In the genomic region with DNA sequence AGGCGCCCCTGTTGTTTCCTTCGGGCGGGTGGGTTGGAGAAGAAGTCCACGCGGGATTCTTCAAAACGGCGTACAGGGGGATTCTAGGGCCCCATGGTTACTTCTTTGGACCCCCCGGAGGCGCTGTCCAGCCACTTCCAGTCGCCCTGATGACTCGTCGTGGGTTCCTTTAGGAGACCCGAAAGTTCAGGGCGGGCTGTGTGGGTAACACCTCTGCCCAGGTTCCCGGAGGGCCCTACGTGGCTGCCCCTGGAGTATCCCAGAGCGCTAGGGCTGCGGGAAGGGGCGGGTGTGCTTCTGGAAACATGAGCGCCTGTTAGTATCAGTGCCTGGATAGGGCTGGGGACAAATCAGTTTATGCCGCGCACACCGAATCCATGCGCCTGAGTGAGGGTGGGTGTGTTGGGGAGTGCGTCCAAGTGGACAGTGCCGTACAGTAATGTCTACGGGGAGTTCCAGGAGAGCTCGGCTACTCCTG, we compare ENCODE assay signal across 1 cellular context.
TF ChIP-seq lines count a peak whose summit lies in the region.

No MANE protein-coding gene starts in this region.

TF ChIP-seq in HEK293, 187 proteins besides CTCF, POLR2A, EP300 and RAD21 (continued from another document):
- TF ChIP-seq, protein P1, sequence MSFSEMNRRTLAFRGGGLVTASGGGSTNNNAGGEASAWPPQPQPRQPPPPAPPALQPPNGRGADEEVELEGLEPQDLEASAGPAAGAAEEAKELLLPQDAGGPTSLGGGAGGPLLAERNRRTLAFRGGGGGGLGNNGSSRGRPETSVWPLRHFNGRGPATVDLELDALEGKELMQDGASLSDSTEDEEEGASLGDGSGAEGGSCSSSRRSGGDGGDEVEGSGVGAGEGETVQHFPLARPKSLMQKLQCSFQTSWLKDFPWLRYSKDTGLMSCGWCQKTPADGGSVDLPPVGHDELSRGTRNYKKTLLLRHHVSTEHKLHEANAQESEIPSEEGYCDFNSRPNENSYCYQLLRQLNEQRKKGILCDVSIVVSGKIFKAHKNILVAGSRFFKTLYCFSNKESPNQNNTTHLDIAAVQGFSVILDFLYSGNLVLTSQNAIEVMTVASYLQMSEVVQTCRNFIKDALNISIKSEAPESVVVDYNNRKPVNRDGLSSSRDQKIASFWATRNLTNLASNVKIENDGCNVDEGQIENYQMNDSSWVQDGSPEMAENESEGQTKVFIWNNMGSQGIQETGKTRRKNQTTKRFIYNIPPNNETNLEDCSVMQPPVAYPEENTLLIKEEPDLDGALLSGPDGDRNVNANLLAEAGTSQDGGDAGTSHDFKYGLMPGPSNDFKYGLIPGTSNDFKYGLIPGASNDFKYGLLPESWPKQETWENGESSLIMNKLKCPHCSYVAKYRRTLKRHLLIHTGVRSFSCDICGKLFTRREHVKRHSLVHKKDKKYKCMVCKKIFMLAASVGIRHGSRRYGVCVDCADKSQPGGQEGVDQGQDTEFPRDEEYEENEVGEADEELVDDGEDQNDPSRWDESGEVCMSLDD (tag by site-specific recombination; IDR thresholded peaks at IDR 0.05), result no peak
- TF ChIP-seq ZNF133 (tag by site-specific recombination; IDR thresholded peaks at IDR 0.05) (no peak), SETDB1 (IDR thresholded peaks at IDR 0.05; ENCODE audit: insufficient read length, low read length) (no peak), BCL11B (tag by site-specific recombination; IDR thresholded peaks at IDR 0.05; ENCODE audit: low read depth) (no peak), ZNF140 (tag by site-specific recombination; IDR thresholded peaks at IDR 0.05) (no peak), ZNF214 (tag by site-specific recombination; IDR thresholded peaks at IDR 0.05; ENCODE audit: borderline replicate concordance) (no peak), GLIS1 (tag by site-specific recombination; IDR thresholded peaks at IDR 0.05) (no peak), ZNF416 (tag by site-specific recombination; IDR thresholded peaks at IDR 0.05) (no peak), ZNF114 (tag by site-specific recombination; IDR thresholded peaks at IDR 0.05) (no peak), ZNF549 (tag by site-specific recombination; IDR thresholded peaks at IDR 0.05) (no peak), PRDM1 (tag by site-specific recombination; IDR thresholded peaks at IDR 0.05) (no peak), ZNF2 (tag by site-specific recombination; IDR thresholded peaks at IDR 0.05) (no peak), OVOL3 (tag by site-specific recombination; IDR thresholded peaks at IDR 0.05) (no peak), ZNF548 (tag by site-specific recombination; IDR thresholded peaks at IDR 0.05) (no peak), ZNF510 (tag by site-specific recombination; IDR thresholded peaks at IDR 0.05; ENCODE audit: insufficient replicate concordance) (no peak), ZNF354C (tag by site-specific recombination; IDR thresholded peaks at IDR 0.05; ENCODE audit: borderline replicate concordance, low read depth) (no peak), ZBTB21 (tag by site-specific recombination; IDR thresholded peaks at IDR 0.05) (no peak), ZNF48 (tag by site-specific recombination; IDR thresholded peaks at IDR 0.05) (no peak), ZFP37 (tag by site-specific recombination; IDR thresholded peaks at IDR 0.05) (no peak), ZNF629 (tag by site-specific recombination; IDR thresholded peaks at IDR 0.05) (no peak), OSR2 (tag by site-specific recombination; IDR thresholded peaks at IDR 0.05) (no peak), ZNF768 (tag by site-specific recombination; IDR thresholded peaks at IDR 0.05) (no peak), ZIC2 (tag by site-specific recombination; IDR thresholded peaks at IDR 0.05) (no peak), ZNF560 (tag by site-specific recombination; IDR thresholded peaks at IDR 0.05; ENCODE audit: borderline replicate concordance) (no peak)
- TF ChIP-seq, protein P2, sequence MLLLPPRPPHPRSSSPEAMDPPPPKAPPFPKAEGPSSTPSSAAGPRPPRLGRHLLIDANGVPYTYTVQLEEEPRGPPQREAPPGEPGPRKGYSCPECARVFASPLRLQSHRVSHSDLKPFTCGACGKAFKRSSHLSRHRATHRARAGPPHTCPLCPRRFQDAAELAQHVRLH (tag by site-specific recombination; IDR thresholded peaks at IDR 0.05), result no peak
- TF ChIP-seq, protein P3, sequence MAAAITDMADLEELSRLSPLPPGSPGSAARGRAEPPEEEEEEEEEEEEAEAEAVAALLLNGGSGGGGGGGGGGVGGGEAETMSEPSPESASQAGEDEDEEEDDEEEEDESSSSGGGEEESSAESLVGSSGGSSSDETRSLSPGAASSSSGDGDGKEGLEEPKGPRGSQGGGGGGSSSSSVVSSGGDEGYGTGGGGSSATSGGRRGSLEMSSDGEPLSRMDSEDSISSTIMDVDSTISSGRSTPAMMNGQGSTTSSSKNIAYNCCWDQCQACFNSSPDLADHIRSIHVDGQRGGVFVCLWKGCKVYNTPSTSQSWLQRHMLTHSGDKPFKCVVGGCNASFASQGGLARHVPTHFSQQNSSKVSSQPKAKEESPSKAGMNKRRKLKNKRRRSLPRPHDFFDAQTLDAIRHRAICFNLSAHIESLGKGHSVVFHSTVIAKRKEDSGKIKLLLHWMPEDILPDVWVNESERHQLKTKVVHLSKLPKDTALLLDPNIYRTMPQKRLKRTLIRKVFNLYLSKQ (tag by site-specific recombination; IDR thresholded peaks at IDR 0.05; ENCODE audit: borderline replicate concordance), result no peak
- TF ChIP-seq, protein P4, sequence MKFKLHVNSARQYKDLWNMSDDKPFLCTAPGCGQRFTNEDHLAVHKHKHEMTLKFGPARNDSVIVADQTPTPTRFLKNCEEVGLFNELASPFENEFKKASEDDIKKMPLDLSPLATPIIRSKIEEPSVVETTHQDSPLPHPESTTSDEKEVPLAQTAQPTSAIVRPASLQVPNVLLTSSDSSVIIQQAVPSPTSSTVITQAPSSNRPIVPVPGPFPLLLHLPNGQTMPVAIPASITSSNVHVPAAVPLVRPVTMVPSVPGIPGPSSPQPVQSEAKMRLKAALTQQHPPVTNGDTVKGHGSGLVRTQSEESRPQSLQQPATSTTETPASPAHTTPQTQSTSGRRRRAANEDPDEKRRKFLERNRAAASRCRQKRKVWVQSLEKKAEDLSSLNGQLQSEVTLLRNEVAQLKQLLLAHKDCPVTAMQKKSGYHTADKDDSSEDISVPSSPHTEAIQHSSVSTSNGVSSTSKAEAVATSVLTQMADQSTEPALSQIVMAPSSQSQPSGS (tag by site-specific recombination; IDR thresholded peaks at IDR 0.05; ENCODE audit: low read depth), result no peak
- TF ChIP-seq, protein P5, sequence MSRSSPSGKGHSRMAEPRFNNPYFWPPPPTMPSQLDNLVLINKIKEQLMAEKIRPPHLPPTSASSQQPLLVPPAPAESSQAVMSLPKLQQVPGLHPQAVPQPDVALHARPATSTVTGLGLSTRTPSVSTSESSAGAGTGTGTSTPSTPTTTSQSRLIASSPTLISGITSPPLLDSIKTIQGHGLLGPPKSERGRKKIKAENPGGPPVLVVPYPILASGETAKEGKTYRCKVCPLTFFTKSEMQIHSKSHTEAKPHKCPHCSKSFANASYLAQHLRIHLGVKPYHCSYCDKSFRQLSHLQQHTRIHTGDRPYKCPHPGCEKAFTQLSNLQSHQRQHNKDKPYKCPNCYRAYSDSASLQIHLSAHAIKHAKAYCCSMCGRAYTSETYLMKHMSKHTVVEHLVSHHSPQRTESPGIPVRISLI (tag by site-specific recombination; IDR thresholded peaks at IDR 0.05), result no peak
- TF ChIP-seq, protein P6, sequence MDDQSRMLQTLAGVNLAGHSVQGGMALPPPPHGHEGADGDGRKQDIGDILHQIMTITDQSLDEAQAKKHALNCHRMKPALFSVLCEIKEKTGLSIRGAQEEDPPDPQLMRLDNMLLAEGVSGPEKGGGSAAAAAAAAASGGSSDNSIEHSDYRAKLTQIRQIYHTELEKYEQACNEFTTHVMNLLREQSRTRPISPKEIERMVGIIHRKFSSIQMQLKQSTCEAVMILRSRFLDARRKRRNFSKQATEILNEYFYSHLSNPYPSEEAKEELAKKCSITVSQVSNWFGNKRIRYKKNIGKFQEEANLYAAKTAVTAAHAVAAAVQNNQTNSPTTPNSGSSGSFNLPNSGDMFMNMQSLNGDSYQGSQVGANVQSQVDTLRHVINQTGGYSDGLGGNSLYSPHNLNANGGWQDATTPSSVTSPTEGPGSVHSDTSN (CRISPR knock-in tag; IDR thresholded peaks at IDR 0.05), result no peak
- TF ChIP-seq, protein P7, sequence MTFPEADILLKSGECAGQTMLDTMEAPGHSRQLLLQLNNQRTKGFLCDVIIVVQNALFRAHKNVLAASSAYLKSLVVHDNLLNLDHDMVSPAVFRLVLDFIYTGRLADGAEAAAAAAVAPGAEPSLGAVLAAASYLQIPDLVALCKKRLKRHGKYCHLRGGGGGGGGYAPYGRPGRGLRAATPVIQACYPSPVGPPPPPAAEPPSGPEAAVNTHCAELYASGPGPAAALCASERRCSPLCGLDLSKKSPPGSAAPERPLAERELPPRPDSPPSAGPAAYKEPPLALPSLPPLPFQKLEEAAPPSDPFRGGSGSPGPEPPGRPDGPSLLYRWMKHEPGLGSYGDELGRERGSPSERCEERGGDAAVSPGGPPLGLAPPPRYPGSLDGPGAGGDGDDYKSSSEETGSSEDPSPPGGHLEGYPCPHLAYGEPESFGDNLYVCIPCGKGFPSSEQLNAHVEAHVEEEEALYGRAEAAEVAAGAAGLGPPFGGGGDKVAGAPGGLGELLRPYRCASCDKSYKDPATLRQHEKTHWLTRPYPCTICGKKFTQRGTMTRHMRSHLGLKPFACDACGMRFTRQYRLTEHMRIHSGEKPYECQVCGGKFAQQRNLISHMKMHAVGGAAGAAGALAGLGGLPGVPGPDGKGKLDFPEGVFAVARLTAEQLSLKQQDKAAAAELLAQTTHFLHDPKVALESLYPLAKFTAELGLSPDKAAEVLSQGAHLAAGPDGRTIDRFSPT (tag by site-specific recombination; IDR thresholded peaks at IDR 0.05), result no peak; the same call in 1 of the 2 replicates
- TF ChIP-seq, protein P8, sequence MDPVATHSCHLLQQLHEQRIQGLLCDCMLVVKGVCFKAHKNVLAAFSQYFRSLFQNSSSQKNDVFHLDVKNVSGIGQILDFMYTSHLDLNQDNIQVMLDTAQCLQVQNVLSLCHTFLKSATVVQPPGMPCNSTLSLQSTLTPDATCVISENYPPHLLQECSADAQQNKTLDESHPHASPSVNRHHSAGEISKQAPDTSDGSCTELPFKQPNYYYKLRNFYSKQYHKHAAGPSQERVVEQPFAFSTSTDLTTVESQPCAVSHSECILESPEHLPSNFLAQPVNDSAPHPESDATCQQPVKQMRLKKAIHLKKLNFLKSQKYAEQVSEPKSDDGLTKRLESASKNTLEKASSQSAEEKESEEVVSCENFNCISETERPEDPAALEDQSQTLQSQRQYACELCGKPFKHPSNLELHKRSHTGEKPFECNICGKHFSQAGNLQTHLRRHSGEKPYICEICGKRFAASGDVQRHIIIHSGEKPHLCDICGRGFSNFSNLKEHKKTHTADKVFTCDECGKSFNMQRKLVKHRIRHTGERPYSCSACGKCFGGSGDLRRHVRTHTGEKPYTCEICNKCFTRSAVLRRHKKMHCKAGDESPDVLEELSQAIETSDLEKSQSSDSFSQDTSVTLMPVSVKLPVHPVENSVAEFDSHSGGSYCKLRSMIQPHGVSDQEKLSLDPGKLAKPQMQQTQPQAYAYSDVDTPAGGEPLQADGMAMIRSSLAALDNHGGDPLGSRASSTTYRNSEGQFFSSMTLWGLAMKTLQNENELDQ (tag by site-specific recombination; IDR thresholded peaks at IDR 0.05; ENCODE audit: low read depth), result no peak
- TF ChIP-seq, protein P9, sequence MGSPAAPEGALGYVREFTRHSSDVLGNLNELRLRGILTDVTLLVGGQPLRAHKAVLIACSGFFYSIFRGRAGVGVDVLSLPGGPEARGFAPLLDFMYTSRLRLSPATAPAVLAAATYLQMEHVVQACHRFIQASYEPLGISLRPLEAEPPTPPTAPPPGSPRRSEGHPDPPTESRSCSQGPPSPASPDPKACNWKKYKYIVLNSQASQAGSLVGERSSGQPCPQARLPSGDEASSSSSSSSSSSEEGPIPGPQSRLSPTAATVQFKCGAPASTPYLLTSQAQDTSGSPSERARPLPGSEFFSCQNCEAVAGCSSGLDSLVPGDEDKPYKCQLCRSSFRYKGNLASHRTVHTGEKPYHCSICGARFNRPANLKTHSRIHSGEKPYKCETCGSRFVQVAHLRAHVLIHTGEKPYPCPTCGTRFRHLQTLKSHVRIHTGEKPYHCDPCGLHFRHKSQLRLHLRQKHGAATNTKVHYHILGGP (tag by site-specific recombination; IDR thresholded peaks at IDR 0.05), result no peak
- TF ChIP-seq, protein P10, sequence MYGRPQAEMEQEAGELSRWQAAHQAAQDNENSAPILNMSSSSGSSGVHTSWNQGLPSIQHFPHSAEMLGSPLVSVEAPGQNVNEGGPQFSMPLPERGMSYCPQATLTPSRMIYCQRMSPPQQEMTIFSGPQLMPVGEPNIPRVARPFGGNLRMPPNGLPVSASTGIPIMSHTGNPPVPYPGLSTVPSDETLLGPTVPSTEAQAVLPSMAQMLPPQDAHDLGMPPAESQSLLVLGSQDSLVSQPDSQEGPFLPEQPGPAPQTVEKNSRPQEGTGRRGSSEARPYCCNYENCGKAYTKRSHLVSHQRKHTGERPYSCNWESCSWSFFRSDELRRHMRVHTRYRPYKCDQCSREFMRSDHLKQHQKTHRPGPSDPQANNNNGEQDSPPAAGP (tag by site-specific recombination; IDR thresholded peaks at IDR 0.05), result no peak
- TF ChIP-seq, protein P11, sequence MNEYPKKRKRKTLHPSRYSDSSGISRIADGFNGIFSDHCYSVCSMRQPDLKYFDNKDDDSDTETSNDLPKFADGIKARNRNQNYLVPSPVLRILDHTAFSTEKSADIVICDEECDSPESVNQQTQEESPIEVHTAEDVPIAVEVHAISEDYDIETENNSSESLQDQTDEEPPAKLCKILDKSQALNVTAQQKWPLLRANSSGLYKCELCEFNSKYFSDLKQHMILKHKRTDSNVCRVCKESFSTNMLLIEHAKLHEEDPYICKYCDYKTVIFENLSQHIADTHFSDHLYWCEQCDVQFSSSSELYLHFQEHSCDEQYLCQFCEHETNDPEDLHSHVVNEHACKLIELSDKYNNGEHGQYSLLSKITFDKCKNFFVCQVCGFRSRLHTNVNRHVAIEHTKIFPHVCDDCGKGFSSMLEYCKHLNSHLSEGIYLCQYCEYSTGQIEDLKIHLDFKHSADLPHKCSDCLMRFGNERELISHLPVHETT (tag by site-specific recombination; IDR thresholded peaks at IDR 0.05), result no peak
- TF ChIP-seq, protein P12, sequence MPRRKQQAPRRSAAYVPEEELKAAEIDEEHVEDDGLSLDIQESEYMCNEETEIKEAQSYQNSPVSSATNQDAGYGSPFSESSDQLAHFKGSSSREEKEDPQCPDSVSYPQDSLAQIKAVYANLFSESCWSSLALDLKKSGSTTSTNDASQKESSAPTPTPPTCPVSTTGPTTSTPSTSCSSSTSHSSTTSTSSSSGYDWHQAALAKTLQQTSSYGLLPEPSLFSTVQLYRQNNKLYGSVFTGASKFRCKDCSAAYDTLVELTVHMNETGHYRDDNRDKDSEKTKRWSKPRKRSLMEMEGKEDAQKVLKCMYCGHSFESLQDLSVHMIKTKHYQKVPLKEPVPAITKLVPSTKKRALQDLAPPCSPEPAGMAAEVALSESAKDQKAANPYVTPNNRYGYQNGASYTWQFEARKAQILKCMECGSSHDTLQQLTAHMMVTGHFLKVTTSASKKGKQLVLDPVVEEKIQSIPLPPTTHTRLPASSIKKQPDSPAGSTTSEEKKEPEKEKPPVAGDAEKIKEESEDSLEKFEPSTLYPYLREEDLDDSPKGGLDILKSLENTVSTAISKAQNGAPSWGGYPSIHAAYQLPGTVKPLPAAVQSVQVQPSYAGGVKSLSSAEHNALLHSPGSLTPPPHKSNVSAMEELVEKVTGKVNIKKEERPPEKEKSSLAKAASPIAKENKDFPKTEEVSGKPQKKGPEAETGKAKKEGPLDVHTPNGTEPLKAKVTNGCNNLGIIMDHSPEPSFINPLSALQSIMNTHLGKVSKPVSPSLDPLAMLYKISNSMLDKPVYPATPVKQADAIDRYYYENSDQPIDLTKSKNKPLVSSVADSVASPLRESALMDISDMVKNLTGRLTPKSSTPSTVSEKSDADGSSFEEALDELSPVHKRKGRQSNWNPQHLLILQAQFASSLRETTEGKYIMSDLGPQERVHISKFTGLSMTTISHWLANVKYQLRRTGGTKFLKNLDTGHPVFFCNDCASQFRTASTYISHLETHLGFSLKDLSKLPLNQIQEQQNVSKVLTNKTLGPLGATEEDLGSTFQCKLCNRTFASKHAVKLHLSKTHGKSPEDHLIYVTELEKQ (tag by site-specific recombination; IDR thresholded peaks at IDR 0.05; ENCODE audit: borderline replicate concordance), result no peak
